11 cellular contexts compared by ENCODE assay signal in genomic region chr1:202809597-202810159, GRCh38. TPM values are rescaled to one million over a fixed set of nuclear protein-coding genes. Genes with fewer than 3 reads are reported as not detected.
DNase-seq lines count a peak whose midpoint lies in the region; ATAC-seq and TF ChIP-seq lines count a peak whose summit lies in the region.
"Had no signal": no experiment of that assay in that cellular context is flagged by ENCODE, and none has a peak within 500 bp of the region (broad histone marks: within the 10 kb centered on the region; RNA-seq: fewer than 3 reads in every experiment).

No MANE protein-coding gene starts in this region.

- no peak overlapping the region for H2AFZ ChIP-seq in H9 (ENCODE audit: low read length)

- no peak overlapping the region for H4K8ac ChIP-seq in H9 (replicated peaks; ENCODE audit: insufficient read length, low read depth, low read length)

- no peak overlapping the region for H2BK20ac ChIP-seq in H9 (ENCODE audit: low read depth, low read length, poor library complexity, severe bottlenecking)

- peak overlapping the region; percentile 87 to 96 for H3K4me3 Mint-ChIP-seq in H9

- WGBS in H9 (ENCODE audit: extremely low coverage, insufficient read length, low lambda C conversion rate) = no CpG with 5 or more reads among the region's 15 CpGs
- WGBS in right cardiac atrium = 68% methylated on average over 15 of the region's 15 CpGs

- no peaks in the 10 kb centered on the region for H4K20me1 ChIP-seq in H9 (ENCODE audit: control insufficient read depth, insufficient read depth, insufficient read length)

- H3K4me1 ChIP-seq in H9 (ENCODE audit: insufficient read depth, low read length) (peaks cover 23% of the 10 kb centered on the region), right cardiac atrium (ENCODE audit: control insufficient read depth, insufficient read depth, low read length) (peaks cover 2% of the 10 kb centered on the region), skeletal muscle tissue (ENCODE audit: control insufficient read depth in 3 of 3, insufficient read depth in 3 of 3, low read length in 3 of 3) (peaks cover 18 to 23% (median 19%) of the 10 kb centered on the region in 3 donors)

- H3K9me3 Mint-ChIP-seq in H9 = peaks cover 0 to 2% of the 10 kb centered on the region in 2 experiments; a peak in 1 of 5 replicates

- H3K14ac ChIP-seq in H9 (ENCODE audit: insufficient read depth, low read length) = no peak overlapping the region

- H2BK15ac ChIP-seq in H9 (ENCODE audit: low read depth, low read length) = no peak overlapping the region

- H3K27me3 ChIP-seq in H9 (ENCODE audit: insufficient read depth, low read length) = peaks cover 3% of the 10 kb centered on the region; the same call in 1 of the 2 replicates
- H3K27me3 ChIP-seq in WERI-Rb-1 (ENCODE audit: insufficient read depth, low read depth, severe bottlenecking) = no peaks in the 10 kb centered on the region
- H3K27me3 ChIP-seq in right cardiac atrium (ENCODE audit: control insufficient read depth, insufficient read depth) = no peaks in the 10 kb centered on the region
- H3K27me3 ChIP-seq in skeletal muscle tissue (ENCODE audit: control insufficient read depth in 3 of 3, insufficient read depth in 3 of 3, low read length in 3 of 3) = peaks cover 0 to 15% (median 0%) of the 10 kb centered on the region in 3 donors

- no peak overlapping the region for H3K4ac ChIP-seq in H9 (ENCODE audit: low read depth, low read length)

- no peak overlapping the region for H3T11ph ChIP-seq in H9 (ENCODE audit: low read length)

- no peak for DNase-seq in H9
- DNase-seq in WERI-Rb-1 = no peak
- DNase-seq in right cardiac atrium = no peak
- no peak for DNase-seq in NCI-H2107 treated with DMSO at 0.1 percent for 48 hours (lab: John Stamatoyannopoulos, UW; ENCODE audit: unreplicated experiment)
- DNase-seq in NCI-H1048 (lab: John Stamatoyannopoulos, UW) = no peak
- DNase-seq in stimulated activated CD4-positive, alpha-beta T cell treated with anti-CD3 and anti-CD28 coated beads, Interleukin-15, amount 100 ng/mL, for 24 hours = no peak
- DNase-seq: effector CD8-positive, alpha-beta T cell; HCEC 1CT; KBM-7 had no signal

- no peaks in the 10 kb centered on the region for H3K9me3 ChIP-seq in H9 (ENCODE audit: control insufficient read depth, low read depth, low read length)
- no peaks in the 10 kb centered on the region for H3K9me3 ChIP-seq in WERI-Rb-1 (ENCODE audit: severe bottlenecking)
- no peaks in the 10 kb centered on the region for H3K9me3 ChIP-seq in right cardiac atrium (ENCODE audit: control insufficient read depth, low read length)
- H3K9me3 ChIP-seq in skeletal muscle tissue (ENCODE audit: control insufficient read depth in 3 of 3, low read length in 3 of 3) = no peaks in the 10 kb centered on the region

- H3K4me2 ChIP-seq in H9 (ENCODE audit: insufficient read depth, insufficient read length, low read length) = peak overlapping the region; percentile 81

- H3K56ac ChIP-seq in H9 (ENCODE audit: insufficient read length, low read depth, low read length) = no peak overlapping the region

- H3K36me3 ChIP-seq in WERI-Rb-1 = peaks cover 4% of the 10 kb centered on the region; the same call in 1 of the 2 replicates
- no peaks in the 10 kb centered on the region for H3K36me3 ChIP-seq in skeletal muscle tissue (ENCODE audit: control insufficient read depth in 3 of 3, insufficient read depth in 3 of 3, low read length in 3 of 3)

- peak overlapping the region in 1 of 3 experiments; percentile 86; a peak in 1 of 7 replicates for H3K27ac Mint-ChIP-seq in H9

- H3K79me1 ChIP-seq in H9 (ENCODE audit: insufficient read depth, low read depth, low read length, poor library complexity, severe bottlenecking) = no peaks in the 10 kb centered on the region

- no peak overlapping the region for H3K9ac ChIP-seq in H9 (ENCODE audit: extremely low read depth, insufficient read length, low read length)
- peak overlapping the region in 2 of 3 donors; percentile 88 to 89 for H3K9ac ChIP-seq in skeletal muscle tissue (ENCODE audit: low read depth in 1 of 3, low read length in 3 of 3)

- H2BK120ac ChIP-seq in H9 (ENCODE audit: low read depth, low read length, poor library complexity, severe bottlenecking) = no peak overlapping the region

- no peak overlapping the region for H3K18ac ChIP-seq in H9 (ENCODE audit: insufficient read length, low read depth, low read length)

- H4K5ac ChIP-seq in H9 (ENCODE audit: insufficient read length, low read depth, low read length) = no peak overlapping the region

- TF ChIP-seq CTCF in H9 (conservative IDR thresholded peaks at IDR 0.05) = no peak
- TF ChIP-seq CTCF in WERI-Rb-1 (IDR thresholded peaks at IDR 0.05; ENCODE audit: low read depth, low read length) = no peak

- H3K4me3 ChIP-seq in WERI-Rb-1 (ENCODE audit: low read depth, low read length) (peak overlapping the region; percentile 79; the same call in 1 of the 2 replicates), right cardiac atrium (ENCODE audit: low read length) (peak overlapping the region; percentile 67), skeletal muscle tissue (ENCODE audit: low read length in 3 of 3) (peak overlapping the region in 2 of 3 donors; percentile 80 to 90)

- peaks cover 29% of the 10 kb centered on the region for H3K23me2 ChIP-seq in H9 (ENCODE audit: insufficient read length, low read depth, low read length, poor library complexity, severe bottlenecking)

- no peak overlapping the region for H3K27ac ChIP-seq in H9 (ENCODE audit: insufficient read length, low read depth, low read length)
- H3K27ac ChIP-seq in WERI-Rb-1 = no peak overlapping the region
- no peak overlapping the region for H3K27ac ChIP-seq in right cardiac atrium (ENCODE audit: low read length)
- H3K27ac ChIP-seq in skeletal muscle tissue (ENCODE audit: low read depth, low read length) = no peak overlapping the region

- intact Hi-C loops in right cardiac atrium (cut with DNase I) = loop anchor here in 2 of 4 donors (5.0 kb wide), 1 partner anchor 78 kb away; the partner anchor contains the start of gene RABIF (in 2 of the 2)

- no peak overlapping the region for H3K23ac ChIP-seq in H9 (ENCODE audit: insufficient read length, low read depth, low read length)

- H2BK12ac ChIP-seq in H9 (ENCODE audit: insufficient read length, low read depth, low read length) = no peak overlapping the region

- H3K27me3 Mint-ChIP-seq in H9 (ENCODE audit: low read depth) = peaks cover 9% of the 10 kb centered on the region

- ATAC-seq in right cardiac atrium = no peak

- H3K36me3 Mint-ChIP-seq in H9 (ENCODE audit: insufficient read depth in 1 of 3, low read depth in 3 of 3) = peaks cover 5 to 7% (median 6%) of the 10 kb centered on the region in 3 experiments; a peak in 4 of 7 replicates

- H3K79me2 ChIP-seq in H9 (ENCODE audit: insufficient read depth, low read length) = peaks cover 26% of the 10 kb centered on the region; the same call in 1 of the 2 replicates

- no peak overlapping the region for H2AK5ac ChIP-seq in H9 (ENCODE audit: insufficient read length, low read length)

- H2BK5ac ChIP-seq in H9 (ENCODE audit: insufficient read length, low read length) = no peak overlapping the region

- H4K91ac ChIP-seq in H9 (ENCODE audit: insufficient read length, low read depth, low read length) = no peak overlapping the region

- peaks cover 57 to 58% of the 10 kb centered on the region in 2 experiments for H3K4me1 Mint-ChIP-seq in H9

RNA-seq across cellular contexts. Expression of gene PCAT6, which starts 1.1 kb away (rescaled TPM):
- total RNA-seq in H9 (2021) = 4.8 and 6.4 TPM in 2 replicates
- 1 to 10 TPM in 2 of 4 donors, under 1 TPM in 1, not detected in 1; 0.79 to 1.6 (median 1.2) TPM for total RNA-seq in right cardiac atrium
- 4.9 TPM for polyA plus RNA-seq in right cardiac atrium
- not detected for total RNA-seq in skeletal muscle tissue
- total RNA-seq: lung microvascular endothelial cell had no signal

RNA-seq across cellular contexts. Expression of gene KDM5B, which starts 1.5 kb away (rescaled TPM):
- 200 and 210 TPM in 2 replicates for total RNA-seq in H9 (2021)
- total RNA-seq in right cardiac atrium = 10 to 100 TPM; 18.4 to 22.0 (median 19.1) TPM
- 7.4 TPM for polyA plus RNA-seq in right cardiac atrium
- 93.4 TPM for total RNA-seq in skeletal muscle tissue
